ENCODE assay signal across 8 cellular contexts in genomic region chr14:104768437-104769323, GRCh38. TPM values are rescaled to one million over a fixed set of nuclear protein-coding genes. Genes with fewer than 3 reads are reported as not detected.
A peak's percentile ranks its signal among the peaks of the same experiment; 100 is the strongest.
DNase-seq lines count a peak whose midpoint lies in the region; ATAC-seq and TF ChIP-seq lines count a peak whose summit lies in the region.

No MANE protein-coding gene starts in this region.

- intact Hi-C loops in lower lobe of right lung (cut with DNase I) = no loop called here

- H3K36me3 ChIP-seq in lower lobe of right lung = peaks cover 41% of the 10 kb centered on the region

- peak; percentile 9 for DNase-seq in NCI-H2029 (lab: John Stamatoyannopoulos, UW)
- no peak for DNase-seq in NCI-H2029 treated with DMSO at 0.1 percent for 48 hours (lab: John Stamatoyannopoulos, UW)
- DNase-seq in NCI-H82 treated with DMSO at 0.1 percent for 48 hours (lab: John Stamatoyannopoulos, UW; ENCODE audit: unreplicated experiment) = peak; percentile 23
- peak; percentile 95 for DNase-seq in activated CD4-positive, alpha-beta T cell treated with anti-CD3 and anti-CD28 coated beads, Interleukin-2, amount 50 U/mL, for 48 hours
- peak; percentile 96 for DNase-seq in ecto neural progenitor cell (ENCODE audit: low spot score)
- DNase-seq in lower lobe of right lung = peak; percentile 92
- peak; percentile 89 for DNase-seq in stimulated activated CD8-positive, alpha-beta memory T cell treated with anti-CD3 and anti-CD28 coated beads, Interleukin-12 subunit alpha, Interleukin-12 subunit beta, amount 100 ng/mL, for 1 hour (ENCODE audit: low read depth)

- H3K27me3 ChIP-seq in lower lobe of right lung (ENCODE audit: low read depth) = no peaks in the 10 kb centered on the region

- no peaks in the 10 kb centered on the region for H3K9me3 ChIP-seq in lower lobe of right lung

- ATAC-seq in HG03354 (IDR thresholded peaks at IDR 0.05; ENCODE audit: poor library complexity, severe bottlenecking, unreplicated experiment) (peak; percentile 81), lower lobe of right lung (peak; percentile 94)

- peaks cover 20% of the 10 kb centered on the region for H3K4me1 ChIP-seq in lower lobe of right lung

- peak; percentile 98 for TF ChIP-seq CTCF in lower lobe of right lung (IDR thresholded peaks at IDR 0.05)

- H3K27ac ChIP-seq in lower lobe of right lung = peak overlapping the region; percentile 27

- H3K4me3 ChIP-seq in lower lobe of right lung = no peak overlapping the region

RNA-seq across cellular contexts. Expression of gene SIVA1, which starts 15.7 kb away (rescaled TPM):
- total RNA-seq in lower lobe of right lung = 66.3 TPM

RNA-seq across cellular contexts. Expression of gene AKT1, which starts 26.9 kb away (rescaled TPM):
- total RNA-seq in lower lobe of right lung = 154 TPM

RNA-seq across cellular contexts. Expression of gene ZBTB42, which starts 32.2 kb away (rescaled TPM):
- total RNA-seq in lower lobe of right lung = 13.1 TPM

RNA-seq across cellular contexts. Expression of gene ADSS1, which starts 44.7 kb away (rescaled TPM):
- total RNA-seq in lower lobe of right lung = 5.1 TPM
